Comparison of ENCODE assay signal across 21 cellular contexts in genomic region chr15:99279290-99279689, GRCh38. TPM values are rescaled to one million over a fixed set of nuclear protein-coding genes. Genes with fewer than 3 reads are reported as not detected.
DNase-seq lines count a peak whose midpoint lies in the region; ATAC-seq and TF ChIP-seq lines count a peak whose summit lies in the region.
"Had no signal": no experiment of that assay in that cellular context is flagged by ENCODE, and none has a peak within 500 bp of the region (broad histone marks: within the 10 kb centered on the region; RNA-seq: fewer than 3 reads in every experiment).

No MANE protein-coding gene starts in this region.

- no peak overlapping the region for H2AFZ ChIP-seq in MM.1S (ENCODE audit: low read length)

- peaks cover 12% of the 10 kb centered on the region for H3K36me3 Mint-ChIP-seq in activated naive CD4-positive, alpha-beta T cell treated with anti-CD3 and anti-CD28 coated beads, Interleukin-2, amount 50 U/mL, for 24 hours
- peaks cover 7% of the 10 kb centered on the region for H3K36me3 Mint-ChIP-seq in activated T-helper 17 cell treated with anti-CD3 and anti-CD28 coated beads, Interleukin-2, amount 50 U/mL, for 72 hours (ENCODE audit: low read depth)

- H3K9me3 ChIP-seq in MM.1S (replicated peaks; ENCODE audit: insufficient read depth, low read length) (no peaks in the 10 kb centered on the region), thymus (ENCODE audit: control insufficient read depth) (no peaks in the 10 kb centered on the region)
- H3K9me3 ChIP-seq: colonic mucosa, esophagus muscularis mucosa, psoas muscle, thoracic aorta had no signal

- H3K4me1 ChIP-seq in MM.1S (ENCODE audit: low read length) (0 out of 2 replicates have a peak, but pooled peaks cover 19% of the 10 kb centered on the region), thymus (ENCODE audit: control insufficient read depth, insufficient read depth, low read length) (peaks cover 21% of the 10 kb centered on the region)
- H3K4me1 ChIP-seq: colonic mucosa had no signal

- H3K27me3 ChIP-seq in MM.1S (replicated peaks; ENCODE audit: insufficient read depth, low read length) (no peaks in the 10 kb centered on the region), thymus (ENCODE audit: control insufficient read depth, insufficient read depth) (no peaks in the 10 kb centered on the region)
- H3K27me3 ChIP-seq: colonic mucosa, esophagus muscularis mucosa had no signal

- H3K27ac ChIP-seq in MM.1S (ENCODE audit: low read length) (no peak overlapping the region), thymus (ENCODE audit: low read depth) (peak overlapping the region; percentile 68)
- H3K27ac ChIP-seq: colonic mucosa, esophagus muscularis mucosa, psoas muscle, thoracic aorta had no signal

- DNase-seq in activated naive CD4-positive, alpha-beta T cell (lab: John Stamatoyannopoulos, UW): no peak
- DNase-seq in MM.1S: peak; percentile 40
- DNase-seq in Right ventricle myocardium superior: no peak
- no peak for DNase-seq in foreskin fibroblast
- no peak for DNase-seq in RKO (ENCODE audit: low spot score)
- DNase-seq: amygdala; CD4-positive, CD25-positive, alpha-beta regulatory T cell; colonic mucosa; HCEC 1CT; NCI-H1048; NCI-H187 treated with DMSO at 0.1 percent for 48 hours; NCI-H2227 treated with DMSO at 0.1 percent for 48 hours; NCI-H748 treated with DMSO at 0.1 percent for 48 hours; psoas muscle; SHP77 had no signal

- H3K4me2 ChIP-seq in MM.1S (ENCODE audit: low read depth, low read length): peak overlapping the region; percentile 19; the same call in 1 of the 2 replicates

- no peaks in the 10 kb centered on the region for H4K20me1 ChIP-seq in MM.1S (ENCODE audit: insufficient read depth, low read length)

- no peak overlapping the region for H3K9ac ChIP-seq in MM.1S (ENCODE audit: low read length)

- no peaks in the 10 kb centered on the region for H3K27me3 Mint-ChIP-seq in activated naive CD4-positive, alpha-beta T cell treated with anti-CD3 and anti-CD28 coated beads, Interleukin-2, amount 50 U/mL, for 24 hours
- H3K27me3 Mint-ChIP-seq in activated T-helper 17 cell treated with anti-CD3 and anti-CD28 coated beads, Interleukin-2, amount 50 U/mL, for 72 hours: no peaks in the 10 kb centered on the region
- H3K27me3 Mint-ChIP-seq: CD4-positive, CD25-positive, alpha-beta regulatory T cell had no signal

- H3K4me3 ChIP-seq in MM.1S (ENCODE audit: low read length) (no peak overlapping the region), thymus (ENCODE audit: low read length) (no peak overlapping the region), foreskin fibroblast (ENCODE audit: low read depth in 1 of 2, low read length in 2 of 2) (no peak overlapping the region)
- H3K4me3 ChIP-seq: colonic mucosa, esophagus muscularis mucosa, lung, psoas muscle, thoracic aorta had no signal

- H3K36me3 ChIP-seq in MM.1S (replicated peaks; ENCODE audit: insufficient read depth, low read length) (no peaks in the 10 kb centered on the region), thymus (ENCODE audit: control insufficient read depth, insufficient read depth) (no peaks in the 10 kb centered on the region)
- H3K36me3 ChIP-seq: colonic mucosa, thoracic aorta had no signal

- intact Hi-C loops in Right ventricle myocardium superior (cut with DNase I): no loop called here

- H3K4me3 Mint-ChIP-seq in activated naive CD4-positive, alpha-beta T cell treated with anti-CD3 and anti-CD28 coated beads, Interleukin-2, amount 50 U/mL, for 24 hours: no peak overlapping the region
- peak overlapping the region; percentile 72 for H3K4me3 Mint-ChIP-seq in activated T-helper 17 cell treated with anti-CD3 and anti-CD28 coated beads, Interleukin-2, amount 50 U/mL, for 72 hours
- H3K4me3 Mint-ChIP-seq: CD4-positive, CD25-positive, alpha-beta regulatory T cell had no signal

- H3F3A ChIP-seq in MM.1S (ENCODE audit: insufficient read depth, low read length): no peaks in the 10 kb centered on the region; the same call in 1 of the 2 replicates

- WGBS in thymus: 9% methylated on average over 3 of the region's 3 CpGs

- peak overlapping the region; percentile 81 for H3K27ac Mint-ChIP-seq in activated naive CD4-positive, alpha-beta T cell treated with anti-CD3 and anti-CD28 coated beads, Interleukin-2, amount 50 U/mL, for 24 hours
- peak overlapping the region; percentile 92 for H3K27ac Mint-ChIP-seq in activated T-helper 17 cell treated with anti-CD3 and anti-CD28 coated beads, Interleukin-2, amount 50 U/mL, for 72 hours

- H3K9me3 Mint-ChIP-seq in activated naive CD4-positive, alpha-beta T cell treated with anti-CD3 and anti-CD28 coated beads, Interleukin-2, amount 50 U/mL, for 24 hours: no peaks in the 10 kb centered on the region
- no peaks in the 10 kb centered on the region for H3K9me3 Mint-ChIP-seq in activated T-helper 17 cell treated with anti-CD3 and anti-CD28 coated beads, Interleukin-2, amount 50 U/mL, for 72 hours

- TF ChIP-seq CTCF in MM.1S (IDR thresholded peaks at IDR 0.05; ENCODE audit: low read length) (no peak), foreskin fibroblast (IDR thresholded peaks at IDR 0.05; ENCODE audit: low read depth, low read length) (no peak)

- ATAC-seq in activated T-helper 17 cell treated with anti-CD3 and anti-CD28 coated beads, Interleukin-2, amount 50 U/mL, for 72 hours (replicated peaks): peak; percentile 27
- no peak for ATAC-seq in Right ventricle myocardium superior (ENCODE audit: poor library complexity)
- ATAC-seq: psoas muscle had no signal

- H3K79me2 ChIP-seq in MM.1S (ENCODE audit: low read length): no peaks in the 10 kb centered on the region

- peaks cover 37% of the 10 kb centered on the region for H3K4me1 Mint-ChIP-seq in activated naive CD4-positive, alpha-beta T cell treated with anti-CD3 and anti-CD28 coated beads, Interleukin-2, amount 50 U/mL, for 24 hours
- peaks cover 24% of the 10 kb centered on the region for H3K4me1 Mint-ChIP-seq in activated T-helper 17 cell treated with anti-CD3 and anti-CD28 coated beads, Interleukin-2, amount 50 U/mL, for 72 hours

- no peaks in the 10 kb centered on the region for H3K9me2 ChIP-seq in MM.1S (replicated peaks; ENCODE audit: insufficient read depth, low read length)

RNA-seq across cellular contexts. Expression of gene LRRC28, which starts 28.0 kb away (rescaled TPM):
- total RNA-seq in activated T-helper 17 cell treated with anti-CD3 and anti-CD28 coated beads, Interleukin-2, amount 50 U/mL, for 72 hours: 10 to 100 TPM; 18.5 to 26.0 TPM
- polyA plus RNA-seq in thymus: 11.0 TPM
- total RNA-seq in Right ventricle myocardium superior: 21.7 TPM

RNA-seq across cellular contexts. Expression of gene TTC23, which starts 29.9 kb away (rescaled TPM):
- total RNA-seq in activated T-helper 17 cell treated with anti-CD3 and anti-CD28 coated beads, Interleukin-2, amount 50 U/mL, for 72 hours: 1 to 10 TPM in 1 of 2 donors, under 1 TPM in 1; 0.67 to 2.5 TPM
- polyA plus RNA-seq in thymus: 7.7 TPM
- total RNA-seq in Right ventricle myocardium superior: 8.7 TPM
